8 cellular contexts compared by ENCODE assay signal in genomic region chr16:727291-727977, GRCh38. TPM values are rescaled to one million over a fixed set of nuclear protein-coding genes. Genes with fewer than 3 reads are reported as not detected.
DNase-seq lines count a peak whose midpoint lies in the region; ATAC-seq and TF ChIP-seq lines count a peak whose summit lies in the region.

No MANE protein-coding gene starts in this region.

- POLR2A ChIA-PET in naive thymus-derived CD4-positive, alpha-beta T cell (lab: Charles Lee) = interaction anchor here (0.5 to 1.7 kb wide), 7 partner anchors 8 to 882 kb away, joined by 3 to 5 read pairs (median 3); partner anchors contain the start of genes CIAO3 and WDR24

- peak; percentile 19 for ATAC-seq in naive thymus-derived CD4-positive, alpha-beta T cell

- CTCF ChIA-PET in naive thymus-derived CD4-positive, alpha-beta T cell (lab: Charles Lee) = interaction anchor here (0.6 to 1.3 kb wide), 2 partner anchors 15 to 68 kb away, joined by 3 to 6 read pairs; no protein-coding TSS in a partner anchor

- H3K4me1 ChIP-seq in OCI-LY3 (ENCODE audit: low read length) (peaks cover 9% of the 10 kb centered on the region; the same call in 1 of the 2 replicates), thyroid gland (peaks cover 24 to 28% of the 10 kb centered on the region in 2 donors)
- H3K4me1 ChIP-seq in naive thymus-derived CD4-positive, alpha-beta T cell (ENCODE audit: control insufficient read depth in 2 of 2, insufficient read depth in 2 of 2, low read length in 2 of 2) = peaks cover 0 to 12% of the 10 kb centered on the region in 2 donors

- no peaks in the 10 kb centered on the region for H4K20me1 ChIP-seq in OCI-LY3 (ENCODE audit: insufficient read depth, low read length)

- H3K27me3 ChIP-seq in OCI-LY3 (ENCODE audit: low read depth, low read length) = no peaks in the 10 kb centered on the region
- no peaks in the 10 kb centered on the region for H3K27me3 ChIP-seq in naive thymus-derived CD4-positive, alpha-beta T cell (ENCODE audit: control insufficient read depth in 2 of 2, insufficient read depth in 2 of 2, low read length in 2 of 2)
- H3K27me3 ChIP-seq in thyroid gland = no peaks in the 10 kb centered on the region

- H3K27ac Mint-ChIP-seq in naive thymus-derived CD4-positive, alpha-beta T cell = no peak overlapping the region

- no peaks in the 10 kb centered on the region for H3K36me3 Mint-ChIP-seq in naive thymus-derived CD4-positive, alpha-beta T cell

- DNase-seq in NOMO-1 treated with DMSO at 0.1 percent for 48 hours (lab: John Stamatoyannopoulos, UW; ENCODE audit: unreplicated experiment) (peak; percentile 25), NOMO-1 (lab: John Stamatoyannopoulos, UW; ENCODE audit: unreplicated experiment in 2 of 2) (no peak), coronary artery (ENCODE audit: low spot score) (no peak), KG1 (lab: John Stamatoyannopoulos, UW) (no peak), GM19240 (ENCODE audit: insufficient read length, low spot score) (no peak), thyroid gland (no peak)
- peak in 1 of 9 donors; percentile 42 for DNase-seq in naive thymus-derived CD4-positive, alpha-beta T cell

- WGBS in thyroid gland, 2 donors = no CpG with 5 or more reads among the region's 61 CpGs

- H3K27ac ChIP-seq in OCI-LY3 (ENCODE audit: low read length) (peak overlapping the region; percentile 35), coronary artery (peak overlapping the region in 1 of 2 donors; percentile 44), thyroid gland (no peak overlapping the region)
- H3K27ac ChIP-seq in naive thymus-derived CD4-positive, alpha-beta T cell (ENCODE audit: low read depth, low read length) = peak overlapping the region; percentile 61

- H3K79me2 ChIP-seq in OCI-LY3 (ENCODE audit: low read length) = no peaks in the 10 kb centered on the region

- TF ChIP-seq CTCF in OCI-LY3 (IDR thresholded peaks at IDR 0.05; ENCODE audit: low read depth, low read length) (no peak), coronary artery (IDR thresholded peaks at IDR 0.05) (no peak), thyroid gland (IDR thresholded peaks at IDR 0.05) (no peak)

- H3K4me3 ChIP-seq in OCI-LY3 (ENCODE audit: low read length) (peak overlapping the region; percentile 90), coronary artery (peak overlapping the region; percentile 72), thyroid gland (replicated peaks in 1 of 3) (peak overlapping the region in 1 of 3 donors; percentile 41)
- peak overlapping the region; percentile 65 for H3K4me3 ChIP-seq in naive thymus-derived CD4-positive, alpha-beta T cell (ENCODE audit: low read length)

- peak overlapping the region in 8 of 10 donors; percentile 33 to 87 (median 50) for H3K4me3 Mint-ChIP-seq in naive thymus-derived CD4-positive, alpha-beta T cell

- H2AFZ ChIP-seq in OCI-LY3 (ENCODE audit: low read depth, low read length) = peak overlapping the region; percentile 45; the same call in 1 of the 2 replicates

- peaks cover 3% of the 10 kb centered on the region for H3K36me3 ChIP-seq in OCI-LY3 (replicated peaks; ENCODE audit: low read depth, low read length)
- H3K36me3 ChIP-seq in naive thymus-derived CD4-positive, alpha-beta T cell (ENCODE audit: control insufficient read depth in 2 of 3, insufficient read depth in 3 of 3, low read length in 3 of 3) = peaks cover 0 to 3% (median 0%) of the 10 kb centered on the region in 3 experiments
- H3K36me3 ChIP-seq in thyroid gland = peaks cover 0 to 7% of the 10 kb centered on the region in 2 donors

- H3K9ac ChIP-seq in OCI-LY3 (ENCODE audit: low read length) = peak overlapping the region; percentile 89

- no peaks in the 10 kb centered on the region for H3K9me3 Mint-ChIP-seq in naive thymus-derived CD4-positive, alpha-beta T cell

- H3K9me3 ChIP-seq in OCI-LY3 (ENCODE audit: insufficient read depth, low read length) (no peaks in the 10 kb centered on the region), thyroid gland (no peaks in the 10 kb centered on the region)
- no peaks in the 10 kb centered on the region for H3K9me3 ChIP-seq in naive thymus-derived CD4-positive, alpha-beta T cell (ENCODE audit: control insufficient read depth in 2 of 3, low read length in 3 of 3)

- peaks cover 0 to 6% (median 4%) of the 10 kb centered on the region in 7 donors for H3K4me1 Mint-ChIP-seq in naive thymus-derived CD4-positive, alpha-beta T cell

- peak overlapping the region; percentile 91 for H3K4me2 ChIP-seq in OCI-LY3 (ENCODE audit: low read length)

- no peak for TF ChIP-seq POLR2A in thyroid gland (IDR thresholded peaks at IDR 0.05)

- intact Hi-C loops in naive thymus-derived CD4-positive, alpha-beta T cell (cut with micrococcal nuclease) = loop anchor here (1.0 to 5.0 kb wide), 3 partner anchors 12 to 590 kb away; partner anchors contain the start of genes CIAO3 (in 1 of the 2), METRN (in 1 of the 2) and NPRL3 (in 1 of the 2)
- intact Hi-C loops in thyroid gland (cut with DNase I) = no loop called here

- peaks cover 0 to 6% (median 0%) of the 10 kb centered on the region in 5 donors for H3K27me3 Mint-ChIP-seq in naive thymus-derived CD4-positive, alpha-beta T cell

RNA-seq across cellular contexts. Expression of gene HAGHL, which starts 0.5 kb away (rescaled TPM):
- 10 to 100 TPM in 3 of 5 experiments, 1 to 10 TPM in 2; 5.5 to 14.6 (median 10.7) TPM for total RNA-seq in naive thymus-derived CD4-positive, alpha-beta T cell
- 1 to 10 TPM in 1 of 2 donors, under 1 TPM in 1; 0.72 to 1.1 TPM for polyA plus RNA-seq in naive thymus-derived CD4-positive, alpha-beta T cell
- 1 to 10 TPM in 3 of 4 donors, not detected in 1; 3.8 to 8.7 (median 5.1) TPM for total RNA-seq in thyroid gland

RNA-seq across cellular contexts. Expression of gene CCDC78, which starts 1.2 kb away (rescaled TPM):
- 1 to 10 TPM; 2.6 to 4.4 (median 3.0) TPM for total RNA-seq in naive thymus-derived CD4-positive, alpha-beta T cell
- not detected for polyA plus RNA-seq in naive thymus-derived CD4-positive, alpha-beta T cell
- under 1 TPM in 1 of 4 donors, not detected in 3; 0.27 TPM for total RNA-seq in thyroid gland

RNA-seq across cellular contexts. Expression of gene ANTKMT, which starts 6.5 kb away (rescaled TPM):
- total RNA-seq in naive thymus-derived CD4-positive, alpha-beta T cell = 10 to 100 TPM; 11.9 to 20.7 (median 13.6) TPM
- polyA plus RNA-seq in naive thymus-derived CD4-positive, alpha-beta T cell = 10 to 100 TPM; 14.7 to 26.8 TPM
- 100 to 1,000 TPM in 1 of 4 donors, 10 to 100 TPM in 3; 56.4 to 109 (median 63.8) TPM for total RNA-seq in thyroid gland

RNA-seq across cellular contexts. Expression of gene METRN, which starts 12.5 kb away (rescaled TPM):
- 1 to 10 TPM; 4.8 to 5.1 (median 5.0) TPM for total RNA-seq in naive thymus-derived CD4-positive, alpha-beta T cell
- polyA plus RNA-seq in naive thymus-derived CD4-positive, alpha-beta T cell = 1 to 10 TPM; 3.7 to 4.5 TPM
- total RNA-seq in thyroid gland = 100 to 1,000 TPM in 1 of 4 donors, 10 to 100 TPM in 3; 51.0 to 109 (median 57.0) TPM

RNA-seq across cellular contexts. Expression of gene CIAO3, which starts 13.4 kb away (rescaled TPM):
- total RNA-seq in naive thymus-derived CD4-positive, alpha-beta T cell = 10 to 100 TPM; 39.0 to 55.5 (median 46.1) TPM
- polyA plus RNA-seq in naive thymus-derived CD4-positive, alpha-beta T cell = 10 to 100 TPM; 13.9 to 34.9 TPM
- total RNA-seq in thyroid gland = 10 to 100 TPM; 38.7 to 53.8 (median 44.6) TPM

Comparison
In these comparisons a context has a peak if more than half of its experiments do, and no peak if none do; other contexts are left out.
1. H3K27ac ChIP-seq: peak in OCI-LY3 (single experiment) and naive thymus-derived CD4-positive, alpha-beta T cell (single experiment); none in thyroid gland (0 of 3).